ENCODE assay signal across 17 cellular contexts in the genomic region with DNA sequence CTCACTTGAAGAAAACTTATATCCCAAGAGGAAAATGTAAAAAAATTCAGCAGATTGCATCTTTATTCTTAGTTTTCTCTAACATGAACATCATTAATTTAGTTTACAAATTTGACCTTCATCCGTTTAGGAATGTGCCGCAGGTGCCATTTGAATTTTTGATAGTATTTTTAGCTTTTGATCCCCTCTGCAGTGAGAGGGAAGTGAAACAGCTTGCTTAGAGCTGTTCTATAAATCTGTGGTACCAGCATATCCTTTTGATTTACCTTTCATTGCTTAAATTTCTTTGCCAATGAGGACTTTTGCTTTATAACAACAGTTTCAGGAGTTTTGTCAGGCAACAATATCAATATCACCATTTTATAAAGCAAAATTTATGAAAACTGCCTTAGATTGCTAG. TPM values are rescaled to one million over a fixed set of nuclear protein-coding genes. Genes with fewer than 3 reads are reported as not detected.
A peak's percentile ranks its signal among the peaks of the same experiment; 100 is the strongest.
DNase-seq lines count a peak whose midpoint lies in the region; ATAC-seq, FAIRE-seq and TF ChIP-seq lines count a peak whose summit lies in the region.
"Had no signal": no experiment of that assay in that cellular context is flagged by ENCODE, and none has a peak within 500 bp of the region (broad histone marks: within the 10 kb centered on the region; RNA-seq: fewer than 3 reads in every experiment).

No MANE protein-coding gene starts in this region.

- no peak overlapping the region for H3K4me3 ChIP-seq in A549
- peak overlapping the region; percentile 55 for H3K4me3 ChIP-seq in OCI-LY3 (ENCODE audit: low read length)
- H3K4me3 ChIP-seq in keratinocyte (ENCODE audit: control insufficient read depth in 2 of 3, extremely low read depth in 1 of 3, insufficient read depth in 2 of 3, low read depth in 1 of 3, low read length in 3 of 3), result no peak overlapping the region

- no peak for TF ChIP-seq CTCF in A549 (IDR thresholded peaks at IDR 0.05)
- TF ChIP-seq CTCF in OCI-LY3 (IDR thresholded peaks at IDR 0.05; ENCODE audit: low read depth, low read length), result no peak
- no peak for TF ChIP-seq CTCF in keratinocyte (optimal IDR thresholded peaks at IDR 0.05 in 1 of 3, IDR thresholded peaks at IDR 0.05 in 1 of 3, conservative IDR thresholded peaks at IDR 0.05 in 1 of 3; ENCODE audit: extremely low read depth in 1 of 3, insufficient read depth in 2 of 3, low read length in 3 of 3)

- FAIRE-seq in A549 (lab: Jason Lieb, UNC), result peak; percentile 32
- FAIRE-seq in GM12891 (lab: Jason Lieb, UNC), result no peak
- FAIRE-seq in keratinocyte (lab: Jason Lieb, UNC), result no peak
- FAIRE-seq: GM12892 had no signal

- CTCF ChIA-PET in A549 (lab: Yijun Ruan, JAX), result no interaction called here

- H3K27me3 ChIP-seq in OCI-LY3 (ENCODE audit: low read depth, low read length) (no peaks in the 10 kb centered on the region), keratinocyte (ENCODE audit: control insufficient read depth, extremely low read depth, insufficient read depth, low read length) (no peaks in the 10 kb centered on the region)

- no peak for TF ChIP-seq EP300 in A549 (IDR thresholded peaks at IDR 0.05)

- ATAC-seq in A549 (no peak), HG03354 (IDR thresholded peaks at IDR 0.05; ENCODE audit: poor library complexity, severe bottlenecking, unreplicated experiment) (no peak)
- ATAC-seq: CD8-positive, alpha-beta T cell had no signal

- H3K9ac ChIP-seq in OCI-LY3 (ENCODE audit: low read length) (no peak overlapping the region), keratinocyte (ENCODE audit: control insufficient read depth, extremely low read depth, insufficient read depth, low read length) (no peak overlapping the region)

- H2AFZ ChIP-seq in OCI-LY3 (ENCODE audit: low read depth, low read length) (no peak overlapping the region), keratinocyte (ENCODE audit: control insufficient read depth, low read length) (no peak overlapping the region)

- H3K9me3 ChIP-seq in A549 (no peaks in the 10 kb centered on the region), OCI-LY3 (ENCODE audit: insufficient read depth, low read length) (no peaks in the 10 kb centered on the region), keratinocyte (ENCODE audit: control insufficient read depth, low read depth, low read length) (no peaks in the 10 kb centered on the region)

- H3K79me2 ChIP-seq in OCI-LY3 (ENCODE audit: low read length) (no peaks in the 10 kb centered on the region), keratinocyte (ENCODE audit: control insufficient read depth, insufficient read depth, low read length) (no peaks in the 10 kb centered on the region)

- WGBS in A549 (ENCODE audit: missing lambda C conversion rate), result 87% methylated on average over 2 of the region's 2 CpGs

- H3K27ac ChIP-seq in A549 (no peak overlapping the region), OCI-LY3 (ENCODE audit: low read length) (peak overlapping the region; percentile 46), keratinocyte (ENCODE audit: control insufficient read depth, insufficient read depth, low read length) (no peak overlapping the region)

- no peak overlapping the region for H3K4me2 ChIP-seq in A549
- H3K4me2 ChIP-seq in OCI-LY3 (ENCODE audit: low read length), result peak overlapping the region; percentile 76
- peak overlapping the region; percentile 63 for H3K4me2 ChIP-seq in keratinocyte (ENCODE audit: control insufficient read depth, extremely low read depth, insufficient read depth, low read depth, low read length)

- DNase-seq in A549 (ENCODE audit: low read depth in 1 of 2, low spot score in 1 of 2), result no peak
- no peak for DNase-seq in GM12891 (ENCODE audit: insufficient read length, low spot score)
- no peak for DNase-seq in keratinocyte (ENCODE audit: low read depth, low spot score)
- no peak for DNase-seq in NCI-H1930 (lab: John Stamatoyannopoulos, UW)
- DNase-seq in glomerular visceral epithelial cell (ENCODE audit: extremely low spot score), result no peak
- no peak for DNase-seq in amygdala (lab: John Stamatoyannopoulos, UW)
- DNase-seq: C1 segment of cervical spinal cord; CD8-positive, alpha-beta T cell; NCI-H1105 treated with DMSO at 0.1 percent for 48 hours; NCI-H2081; NCI-H2171; NCI-H524 treated with DMSO at 0.1 percent for 48 hours; OCI-M1; SHP77 had no signal

- TF ChIP-seq POLR2A in A549 (IDR thresholded peaks at IDR 0.05; ENCODE audit: low read length) (no peak), GM12891 (IDR thresholded peaks at IDR 0.05; ENCODE audit: low read depth, low read length) (no peak)

- no peaks in the 10 kb centered on the region for H3K4me1 ChIP-seq in A549
- peaks cover 63% of the 10 kb centered on the region for H3K4me1 ChIP-seq in OCI-LY3 (ENCODE audit: low read length)
- H3K4me1 ChIP-seq in keratinocyte (ENCODE audit: control insufficient read depth, extremely low read depth, insufficient read depth, low read length), result peaks cover 10% of the 10 kb centered on the region

- TF ChIP-seq RAD21 in A549 (conservative IDR thresholded peaks at IDR 0.05 in 1 of 2, IDR thresholded peaks at IDR 0.05 in 1 of 2), result no peak

- dilution Hi-C loops in keratinocyte (cut with MboI; ENCODE audit: extremely low pct_ligation_motif_present, low sequenced_read_pairs), result no loop called here

- no peaks in the 10 kb centered on the region for H3K9me1 ChIP-seq in keratinocyte (ENCODE audit: control insufficient read depth, extremely low read depth, insufficient read depth, low read length)

- POLR2A ChIA-PET in A549 (lab: Yijun Ruan, JAX), result no interaction called here

- no peaks in the 10 kb centered on the region for H3K36me3 ChIP-seq in OCI-LY3 (replicated peaks; ENCODE audit: low read depth, low read length)
- no peaks in the 10 kb centered on the region for H3K36me3 ChIP-seq in keratinocyte (ENCODE audit: control insufficient read depth in 2 of 2, extremely low read depth in 1 of 2, insufficient read depth in 2 of 2, low read length in 2 of 2)

- H4K20me1 ChIP-seq in OCI-LY3 (ENCODE audit: insufficient read depth, low read length) (no peaks in the 10 kb centered on the region), keratinocyte (ENCODE audit: control insufficient read depth, extremely low read depth, insufficient read depth, low read length) (no peaks in the 10 kb centered on the region)

TF ChIP-seq in A549, 52 proteins besides CTCF, POLR2A, EP300 and RAD21:
- TF ChIP-seq EHMT2 (IDR thresholded peaks at IDR 0.05; ENCODE audit: low read depth) (no peak), KDM1A (IDR thresholded peaks at IDR 0.05; ENCODE audit: low read depth) (no peak), CHD2 (IDR thresholded peaks at IDR 0.05; ENCODE audit: low read length, partially characterized antibody) (no peak), NFE2L2 (conservative IDR thresholded peaks at IDR 0.05; ENCODE audit: low read length) (no peak), ZNF302 (CRISPR knock-in tag; IDR thresholded peaks at IDR 0.05) (no peak), SREBF2 (IDR thresholded peaks at IDR 0.05) (no peak), NR3C1 (IDR thresholded peaks at IDR 0.05) (no peak), HOXB13 (CRISPR knock-in tag; IDR thresholded peaks at IDR 0.05; ENCODE audit: low read depth) (no peak), KDM5A (IDR thresholded peaks at IDR 0.05) (no peak), TFCP2L1 (CRISPR knock-in tag; IDR thresholded peaks at IDR 0.05) (no peak), HOXA7 (CRISPR knock-in tag; IDR thresholded peaks at IDR 0.05) (no peak), HDAC2 (IDR thresholded peaks at IDR 0.05) (no peak), CHD4 (IDR thresholded peaks at IDR 0.05; ENCODE audit: borderline replicate concordance) (no peak)

TF ChIP-seq in GM12891, 5 proteins besides CTCF, POLR2A, EP300 and RAD21:
- TF ChIP-seq SPI1 (IDR thresholded peaks at IDR 0.05; ENCODE audit: low read depth, low read length) (peak; percentile 57), POLR2AphosphoS5 (IDR thresholded peaks at IDR 0.05; ENCODE audit: low read depth, low read length) (no peak)
TF ChIP-seq in GM12891: peak in this region for 1.

RNA-seq across cellular contexts. Expression of gene DUSP6, which starts 32.7 kb away (rescaled TPM):
- polyA plus RNA-seq in A549 (2011; rRNA removed), result 27.0 and 31.4 TPM in 2 replicates
- polyA plus RNA-seq in A549 (2012; cell fraction: cytosol; rRNA removed), result 33.9 and 35.4 TPM in 2 replicates
- 59.3 and 116 TPM in 2 replicates for polyA plus RNA-seq in A549 (2012; cell fraction: nucleus; rRNA removed)
- polyA plus RNA-seq in A549 (2017; fragmentation: RNase III; extraction: RNeasy Plus Mini Kit Qiagen cat#74134 plus additional on column Dnase treatment), result 2.5 to 3.8 TPM (median 3.5 TPM) in 3 replicates
- polyA minus RNA-seq in A549 (2011; rRNA and poly(A)+ RNA removed), result 56.1 and 60.4 TPM in 2 replicates
- 0.19 TPM for polyA plus RNA-seq in GM12891 (2012; ENCODE audit: low read depth, missing spikeins)
- polyA plus RNA-seq in keratinocyte, result 205 to 251 TPM (median 221 TPM) in 3 replicates
- 66.1 TPM for polyA plus RNA-seq in keratinocyte (2011; ENCODE audit: low read depth)
- polyA plus RNA-seq in keratinocyte (2011; cell fraction: cytosol; rRNA removed), result 66.2 and 96.4 TPM in 2 replicates
- polyA plus RNA-seq in keratinocyte (2011; cell fraction: nucleus; rRNA removed), result 255 and 281 TPM in 2 replicates
- 82.7 and 187 TPM in 2 replicates for polyA plus RNA-seq in keratinocyte (2012; ENCODE audit: low replicate concordance)
- polyA minus RNA-seq in keratinocyte, result 454 to 649 TPM (median 503 TPM) in 3 replicates
- polyA minus RNA-seq in keratinocyte (2011; cell fraction: cytosol; rRNA and poly(A)+ RNA removed), result 290 TPM
- 297 and 332 TPM in 2 replicates for polyA minus RNA-seq in keratinocyte (2011; cell fraction: nucleus; rRNA and poly(A)+ RNA removed)
